Comparison of ENCODE assay signal across 8 cellular contexts in the genomic region with DNA sequence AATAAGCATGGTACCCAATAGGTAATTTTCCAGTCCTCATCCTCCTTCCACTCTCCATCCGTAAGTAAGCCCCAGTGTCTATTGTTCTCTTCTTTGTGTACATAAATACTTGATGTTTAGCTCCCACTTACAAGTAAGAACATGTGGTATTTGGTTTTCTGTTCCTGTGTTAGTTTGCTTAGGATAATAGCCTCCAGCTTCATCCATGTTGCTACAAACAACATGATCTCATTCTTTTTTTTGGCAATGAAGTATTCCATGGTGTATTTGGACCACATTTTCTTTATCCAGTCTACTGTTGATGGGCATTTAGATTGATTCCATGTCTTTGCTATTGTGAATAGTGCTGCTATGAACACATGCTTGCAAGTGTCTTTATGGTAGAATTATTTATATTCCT. TPM values are rescaled to one million over a fixed set of nuclear protein-coding genes. Genes with fewer than 3 reads are reported as not detected.
DNase-seq lines count a peak whose midpoint lies in the region; TF ChIP-seq lines count a peak whose summit lies in the region.
"Not testable (repeated sequence)": the region's sequence is repeated elsewhere in the genome, so short reads cannot be mapped to it uniquely, and the experiment has no call there.

No MANE protein-coding gene starts in this region.

- intact Hi-C loops in mammary epithelial cell (cut with micrococcal nuclease) = not testable (repeated sequence)

- CTCF ChIA-PET in mammary epithelial cell (lab: Charles Lee; ENCODE audit: low non-redundant PET) = not testable (repeated sequence)

- dilution Hi-C loops in mammary epithelial cell (cut with HindIII; ENCODE audit: low sequenced_read_pairs) = not testable (repeated sequence)

- not testable (repeated sequence) for H3K9me2 ChIP-seq in hepatocyte (replicated peaks; ENCODE audit: insufficient read depth)

- not testable (repeated sequence) for BruUV-seq in mammary epithelial cell (replicated peaks; lab: Mats Ljungman, UMichigan)

- H3K27me3 ChIP-seq in mammary epithelial cell (ENCODE audit: insufficient read depth, low read length); hepatocyte: not testable (repeated sequence)

- in situ Hi-C loops in mammary epithelial cell (cut with MboI; ENCODE audit: low sequenced_read_pairs in 2 of 2) = not testable (repeated sequence)

- 7% methylated on average over 1 of the region's 1 CpG for WGBS in mammary epithelial cell (ENCODE audit: low coverage, missing lambda C conversion rate)
- 54% methylated on average over 1 of the region's 1 CpG for WGBS in hepatocyte (ENCODE audit: low lambda C conversion rate, missing lambda C conversion rate)

- H3K4me3 ChIP-seq in mammary epithelial cell (replicated peaks in 1 of 3; ENCODE audit: insufficient read depth in 1 of 3, low read depth in 2 of 3, low read length in 3 of 3); fibroblast of mammary gland (ENCODE audit: control insufficient read depth, low read depth, low read length); hepatocyte: not testable (repeated sequence)

- not testable (repeated sequence) for H3K9me3 ChIP-seq in mammary epithelial cell (replicated peaks; ENCODE audit: insufficient read depth, low read length); hepatocyte (ENCODE audit: low read depth)

- H3K9ac ChIP-seq in mammary epithelial cell (ENCODE audit: insufficient read depth, low read length) = not testable (repeated sequence)

- H3K79me2 ChIP-seq in mammary epithelial cell (ENCODE audit: insufficient read depth, low read length); hepatocyte: not testable (repeated sequence)

- not testable (repeated sequence) for H2AFZ ChIP-seq in mammary epithelial cell (ENCODE audit: low read depth, low read length); hepatocyte

- DNase-seq in COR-L47 (lab: John Stamatoyannopoulos, UW) (peak; percentile 6), H4 (ENCODE audit: low spot score) (peak; percentile 12), NCI-H1436 (lab: John Stamatoyannopoulos, UW) (peak; percentile 5), NCI-H345 (lab: John Stamatoyannopoulos, UW) (peak; percentile 83), NCI-H748 treated with DMSO at 0.1 percent for 48 hours (lab: John Stamatoyannopoulos, UW) (peak; percentile 54), mammary epithelial cell (peak; percentile 48), fibroblast of mammary gland (ENCODE audit: low read depth) (peak; percentile 30)
- DNase-seq in hepatocyte (ENCODE audit: low spot score) = not testable (repeated sequence)

- not testable (repeated sequence) for H3K4me1 ChIP-seq in mammary epithelial cell (ENCODE audit: insufficient read depth, low read length); hepatocyte (ENCODE audit: insufficient read depth)

- H4K20me1 ChIP-seq in mammary epithelial cell (ENCODE audit: insufficient read depth, low read length); hepatocyte (ENCODE audit: insufficient read depth, poor library complexity, severe bottlenecking): not testable (repeated sequence)

- not testable (repeated sequence) for H3K27ac ChIP-seq in mammary epithelial cell (ENCODE audit: insufficient read depth, low read depth, low read length)
- H3K27ac ChIP-seq in hepatocyte = peak overlapping the region; percentile 10

- not testable (repeated sequence) for TF ChIP-seq CTCF in mammary epithelial cell (conservative IDR thresholded peaks at IDR 0.05 in 1 of 2, IDR thresholded peaks at IDR 0.05 in 1 of 2; ENCODE audit: extremely low read depth in 1 of 2, insufficient read depth in 1 of 2, low read depth in 1 of 2, low read length in 2 of 2); fibroblast of mammary gland (conservative IDR thresholded peaks at IDR 0.05; ENCODE audit: control insufficient read depth, insufficient read depth, low read depth, low read length); hepatocyte (IDR thresholded peaks at IDR 0.05; ENCODE audit: poor library complexity)

- not testable (repeated sequence) for H3K4me2 ChIP-seq in mammary epithelial cell (ENCODE audit: insufficient read depth, low read depth, low read length); hepatocyte

- not testable (repeated sequence) for H3K36me3 ChIP-seq in mammary epithelial cell (ENCODE audit: insufficient read depth, low read length); hepatocyte (replicated peaks; ENCODE audit: insufficient read depth, low read depth)

RNA-seq across cellular contexts. Expression of gene SSX2IP, which starts 37.5 kb away (rescaled TPM):
- 7.1 and 8.8 TPM in 2 replicates for total RNA-seq in H4 (2014; rRNA removed; shearing (Covaris generic))
- total RNA-seq in mammary epithelial cell = 10 to 100 TPM; 11.3 to 22.5 TPM
- polyA plus RNA-seq in mammary epithelial cell = 5.2 TPM
- 2.7 TPM for polyA minus RNA-seq in mammary epithelial cell
- total RNA-seq in hepatocyte = 38.0 and 39.9 TPM in 2 replicates
- polyA plus RNA-seq in hepatocyte = 17.1 and 26.5 TPM in 2 replicates
